14 cellular contexts compared by ENCODE assay signal in genomic region chr19:49189259-49189658, GRCh38. TPM values are rescaled to one million over a fixed set of nuclear protein-coding genes. Genes with fewer than 3 reads are reported as not detected.
"Had no signal": no experiment of that assay in that cellular context is flagged by ENCODE, and none has a peak within 500 bp of the region (broad histone marks: within the 10 kb centered on the region; RNA-seq: fewer than 3 reads in every experiment).

No MANE protein-coding gene starts in this region.

- DNase-seq: activated CD4-positive, alpha-beta memory T cell treated with anti-CD3 and anti-CD28 coated beads for 36 hours; activated CD4-positive, alpha-beta T cell treated with anti-CD3 and anti-CD28 coated beads for 1 hour; activated CD8-positive, alpha-beta memory T cell treated with anti-CD3 and anti-CD28 coated beads, Interleukin-2, amount 50 U/mL, for 4 hours; activated naive CD8-positive, alpha-beta T cell treated with anti-CD3 and anti-CD28 coated beads, Interleukin-2, amount 50 U/mL, for 24 hours; activated T-cell treated with anti-CD3 and anti-CD28 coated beads, Interleukin-2, amount 50 U/mL, for 72 hours; colonic mucosa; effector CD8-positive, alpha-beta T cell; gastrocnemius medialis; kidney glomerular epithelial cell; mesenchymal stem cell; stimulated activated CD4-positive, alpha-beta T cell treated with anti-CD3 and anti-CD28 coated beads, Interleukin-2, amount 100 ng/mL, for 48 hours; stimulated activated naive CD4-positive, alpha-beta T cell treated with Interleukin-2 at 50 U/mL for 16 hours had no signal

- H3K27ac ChIP-seq: colonic mucosa, epithelial cell of prostate had no signal

- H3K27me3 ChIP-seq: colonic mucosa, gastrocnemius medialis had no signal

- H3K4me3 ChIP-seq: colonic mucosa, gastrocnemius medialis had no signal

- ATAC-seq: activated naive CD8-positive, alpha-beta T cell treated with anti-CD3 and anti-CD28 coated beads, Interleukin-2, amount 50 U/mL, for 24 hours; activated T-cell treated with anti-CD3 and anti-CD28 coated beads, Interleukin-2, amount 50 U/mL, for 72 hours; gastrocnemius medialis had no signal

- H3K4me1 ChIP-seq: gastrocnemius medialis had no signal

- H3K9me3 ChIP-seq: colonic mucosa, gastrocnemius medialis had no signal

RNA-seq across cellular contexts. Expression of gene HRC, which starts 34.1 kb away (rescaled TPM):
- total RNA-seq: activated CD4-positive, alpha-beta memory T cell treated with anti-CD3 and anti-CD28 coated beads for 36 hours; activated T-cell treated with anti-CD3 and anti-CD28 coated beads, Interleukin-2, amount 50 U/mL, for 72 hours; pulmonary artery endothelial cell had no signal
